Comparison of ENCODE assay signal across 10 cellular contexts in genomic region chr17:28946239-28946638, GRCh38. TPM values are rescaled to one million over a fixed set of nuclear protein-coding genes. Genes with fewer than 3 reads are reported as not detected.
DNase-seq lines count a peak whose midpoint lies in the region; ATAC-seq and TF ChIP-seq lines count a peak whose summit lies in the region.
"Had no signal": no experiment of that assay in that cellular context is flagged by ENCODE, and none has a peak within 500 bp of the region (broad histone marks: within the 10 kb centered on the region; RNA-seq: fewer than 3 reads in every experiment).

No MANE protein-coding gene starts in this region.

- H3K27me3 Mint-ChIP-seq in nephron (ENCODE audit: low read depth): no peaks in the 10 kb centered on the region

- peak overlapping the region; percentile 2 to 69 (median 54) for H3K27ac Mint-ChIP-seq in nephron

- no peak for TF ChIP-seq CTCF in nephron (IDR thresholded peaks at IDR 0.05; ENCODE audit: unreplicated experiment in 3 of 3)

- peak overlapping the region in 9 of 11 experiments; percentile 2 to 96 (median 92); a peak in 10 of 22 replicates for H3K9ac ChIP-seq in BLaER1 treated with 17β-estradiol and CSF1 and Interleukin-3, amounts not matched to agents 10 nM and 100 nM

- H3K27me3 ChIP-seq in BLaER1 treated with 17β-estradiol and CSF1 and Interleukin-3, amounts not matched to agents 10 nM and 100 nM: no peaks in the 10 kb centered on the region
- no peaks in the 10 kb centered on the region for H3K27me3 ChIP-seq in MG63
- H3K27me3 ChIP-seq: adrenal gland had no signal

- H4K20me1 ChIP-seq in BLaER1 treated with 17β-estradiol and CSF1 and Interleukin-3, amounts not matched to agents 10 nM and 100 nM: peaks cover 75 to 92% (median 79%) of the 10 kb centered on the region in 11 experiments

- ATAC-seq in GM18870 (IDR thresholded peaks at IDR 0.05; ENCODE audit: unreplicated experiment) (no peak), GM21619 (IDR thresholded peaks at IDR 0.05; ENCODE audit: unreplicated experiment) (no peak), HG02610 (IDR thresholded peaks at IDR 0.05; ENCODE audit: unreplicated experiment) (no peak)

- peak overlapping the region in 5 of 11 experiments; percentile 1 to 93 (median 34); a peak in 5 of 22 replicates for H3K27ac ChIP-seq in BLaER1 treated with 17β-estradiol and CSF1 and Interleukin-3, amounts not matched to agents 10 nM and 100 nM
- peak overlapping the region; percentile 31 for H3K27ac ChIP-seq in caudate nucleus (ENCODE audit: low read depth, low read length)

- H3K9me3 Mint-ChIP-seq in nephron: no peaks in the 10 kb centered on the region

- peak overlapping the region in 1 of 10 experiments; percentile 88; a peak in 1 of 20 replicates for H3K4me3 ChIP-seq in BLaER1 treated with 17β-estradiol and CSF1 and Interleukin-3, amounts not matched to agents 10 nM and 100 nM
- H3K4me3 ChIP-seq in MG63: no peak overlapping the region
- H3K4me3 ChIP-seq: adrenal gland had no signal

- H3K4me1 Mint-ChIP-seq in nephron: peaks cover 23% of the 10 kb centered on the region

- DNase-seq in MG63 (peak; percentile 51), caudate nucleus (lab: John Stamatoyannopoulos, UW) (no peak)
- no peak for DNase-seq in stimulated activated CD4-positive, alpha-beta T cell treated with anti-CD3 and anti-CD28 coated beads, Interleukin-15, amount 100 ng/mL, for 24 hours
- DNase-seq: NK-92 treated with Interleukin-12 subunit alpha and Interleukin-12 subunit beta, amount 100 ng/mL, for 24 hours had no signal

- H3K4me1 ChIP-seq in BLaER1 treated with 17β-estradiol and CSF1 and Interleukin-3, amounts not matched to agents 10 nM and 100 nM: peaks cover 45 to 69% (median 56%) of the 10 kb centered on the region in 10 experiments

- peaks cover 35% of the 10 kb centered on the region for H3K36me3 Mint-ChIP-seq in nephron (ENCODE audit: low read depth)

- peaks cover 41 to 77% (median 58%) of the 10 kb centered on the region in 11 experiments for H3K36me3 ChIP-seq in BLaER1 treated with 17β-estradiol and CSF1 and Interleukin-3, amounts not matched to agents 10 nM and 100 nM
- H3K36me3 ChIP-seq in MG63: peaks cover 40% of the 10 kb centered on the region

- no peaks in the 10 kb centered on the region for H3K9me3 ChIP-seq in BLaER1 treated with 17β-estradiol and CSF1 and Interleukin-3, amounts not matched to agents 10 nM and 100 nM (replicated peaks in 1 of 11)
- H3K9me3 ChIP-seq in MG63: no peaks in the 10 kb centered on the region
- H3K9me3 ChIP-seq: adrenal gland had no signal

- peak overlapping the region; percentile 21 to 54 (median 26) for H3K4me3 Mint-ChIP-seq in nephron

- H3K4me2 ChIP-seq in BLaER1 treated with 17β-estradiol and CSF1 and Interleukin-3, amounts not matched to agents 10 nM and 100 nM: peak overlapping the region; percentile 79 to 93 (median 91)

RNA-seq across cellular contexts. Expression of gene PHF12, which starts 5.1 kb away (rescaled TPM):
- 4.8 and 8.4 TPM in 2 replicates for total RNA-seq in MG63 (2014; rRNA removed; shearing (Covaris generic); ENCODE audit: low replicate concordance)

RNA-seq across cellular contexts. Expression of gene DHRS13, which starts 43.4 kb away (rescaled TPM):
- 10.3 and 12.0 TPM in 2 replicates for total RNA-seq in MG63 (2014; rRNA removed; shearing (Covaris generic); ENCODE audit: low replicate concordance)

RNA-seq across cellular contexts. Expression of gene FLOT2, which starts 48.7 kb away (rescaled TPM):
- 72.9 and 85.2 TPM in 2 replicates for total RNA-seq in MG63 (2014; rRNA removed; shearing (Covaris generic); ENCODE audit: low replicate concordance)

RNA-seq across cellular contexts. Expression of gene SEZ6, which starts 59.6 kb away (rescaled TPM):
- not detected in 2 replicates for total RNA-seq in MG63 (2014; rRNA removed; shearing (Covaris generic); ENCODE audit: low replicate concordance)
